ENCODE assay signal across 8 cellular contexts in genomic region chr18:3998698-3999333, GRCh38.
DNase-seq lines count a peak whose midpoint lies in the region; ATAC-seq and TF ChIP-seq lines count a peak whose summit lies in the region.

No MANE protein-coding gene starts in this region.

- DNase-seq in AG09319 (ENCODE audit: extremely low read depth, low read depth) (no peak), GM12864 (ENCODE audit: low read depth) (peak; percentile 13), NCI-H748 (lab: John Stamatoyannopoulos, UW; ENCODE audit: unreplicated experiment) (peak; percentile 29), dermis microvascular lymphatic vessel endothelial cell (ENCODE audit: low read depth in 2 of 2) (peak; percentile 59), neural crest cell (ENCODE audit: low read depth, low spot score) (peak; percentile 31), NCI-H2227 treated with DMSO at 0.1 percent for 48 hours (lab: John Stamatoyannopoulos, UW) (no peak)

- H3K27ac Mint-ChIP-seq in neural crest cell (ENCODE audit: unreplicated experiment): no peak overlapping the region

- H3K9me3 Mint-ChIP-seq in neural crest cell: no peaks in the 10 kb centered on the region

- no peak overlapping the region for H3K4me3 Mint-ChIP-seq in neural crest cell

- ATAC-seq in HG03159 (IDR thresholded peaks at IDR 0.05; ENCODE audit: unreplicated experiment) (no peak), GM21381 (IDR thresholded peaks at IDR 0.05; ENCODE audit: unreplicated experiment) (no peak)

- peaks cover 5% of the 10 kb centered on the region for H3K4me1 Mint-ChIP-seq in neural crest cell

- H3K36me3 Mint-ChIP-seq in neural crest cell (ENCODE audit: low read depth): peaks cover 7% of the 10 kb centered on the region

- no peak overlapping the region for H3K4me3 ChIP-seq in GM12864 (ENCODE audit: low read depth, low read length)

- H3K27me3 Mint-ChIP-seq in neural crest cell (ENCODE audit: low read depth): no peaks in the 10 kb centered on the region

- TF ChIP-seq CTCF in AG09319 (IDR thresholded peaks at IDR 0.05; ENCODE audit: low read depth, low read length): peak; percentile 79
- TF ChIP-seq CTCF in GM12864 (IDR thresholded peaks at IDR 0.05; ENCODE audit: low read depth, low read length, missing control alignments): peak; percentile 58
- peak; percentile 84 for TF ChIP-seq CTCF in neural crest cell (conservative IDR thresholded peaks at IDR 0.05)

Comparison
In these comparisons a context has a peak if more than half of its experiments do, and no peak if none do; other contexts are left out.
1. DNase-seq: peak in GM12864 (single experiment), NCI-H748 (single experiment), dermis microvascular lymphatic vessel endothelial cell (2 of 2) and neural crest cell (single experiment); none in AG09319 (single experiment) and NCI-H2227 treated with DMSO at 0.1 percent for 48 hours (single experiment).
2. Peak in every context shown above with its lines, with median percentiles within 50 percentile points of each other: CTCF ChIP-seq.